1 cellular context compared by ENCODE assay signal in the genomic region with DNA sequence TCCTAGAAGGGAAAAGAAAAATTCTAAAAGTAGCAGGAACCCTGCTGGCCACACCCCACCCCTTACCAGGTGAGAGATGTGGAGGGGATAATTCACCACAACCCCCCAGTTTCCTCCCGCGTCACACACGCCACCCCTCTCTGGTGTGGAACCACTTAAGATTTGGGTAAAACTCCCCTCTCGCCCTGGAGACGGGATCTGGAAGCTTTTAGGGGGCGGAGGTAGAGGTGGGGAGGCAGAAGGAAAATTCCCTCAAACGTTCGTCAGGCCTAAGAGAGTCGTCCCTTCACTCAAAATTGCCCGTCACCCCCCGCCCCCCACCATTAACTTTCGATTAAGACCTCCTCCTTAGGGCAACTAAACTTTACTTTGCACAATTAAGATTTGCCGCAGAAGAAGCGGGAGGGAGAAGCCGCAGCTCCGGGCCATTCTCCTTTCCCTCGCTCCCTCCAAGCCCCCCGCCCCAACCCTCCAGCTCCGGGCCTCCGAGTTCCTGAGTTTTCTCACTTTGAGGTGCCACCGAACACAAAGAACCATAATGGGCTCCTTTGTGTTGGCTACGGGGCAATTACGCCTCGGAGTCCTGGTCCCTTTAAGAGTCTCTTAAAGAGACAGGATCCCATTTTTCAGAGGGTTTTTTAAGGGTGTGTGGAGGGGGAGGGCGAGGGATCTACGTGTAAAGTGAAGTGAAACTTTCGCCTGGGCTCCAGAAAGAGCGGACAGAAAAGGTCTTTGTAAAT.
A peak's percentile ranks its signal among the peaks of the same experiment; 100 is the strongest.
TF ChIP-seq lines count a peak whose summit lies in the region.

No MANE protein-coding gene starts in this region.

TF ChIP-seq in HEK293, 187 proteins besides CTCF, POLR2A, EP300 and RAD21 (continued from another document):
- TF ChIP-seq, protein P1, sequence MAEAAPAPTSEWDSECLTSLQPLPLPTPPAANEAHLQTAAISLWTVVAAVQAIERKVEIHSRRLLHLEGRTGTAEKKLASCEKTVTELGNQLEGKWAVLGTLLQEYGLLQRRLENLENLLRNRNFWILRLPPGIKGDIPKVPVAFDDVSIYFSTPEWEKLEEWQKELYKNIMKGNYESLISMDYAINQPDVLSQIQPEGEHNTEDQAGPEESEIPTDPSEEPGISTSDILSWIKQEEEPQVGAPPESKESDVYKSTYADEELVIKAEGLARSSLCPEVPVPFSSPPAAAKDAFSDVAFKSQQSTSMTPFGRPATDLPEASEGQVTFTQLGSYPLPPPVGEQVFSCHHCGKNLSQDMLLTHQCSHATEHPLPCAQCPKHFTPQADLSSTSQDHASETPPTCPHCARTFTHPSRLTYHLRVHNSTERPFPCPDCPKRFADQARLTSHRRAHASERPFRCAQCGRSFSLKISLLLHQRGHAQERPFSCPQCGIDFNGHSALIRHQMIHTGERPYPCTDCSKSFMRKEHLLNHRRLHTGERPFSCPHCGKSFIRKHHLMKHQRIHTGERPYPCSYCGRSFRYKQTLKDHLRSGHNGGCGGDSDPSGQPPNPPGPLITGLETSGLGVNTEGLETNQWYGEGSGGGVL (tag by site-specific recombination; IDR thresholded peaks at IDR 0.05): peak; percentile 43
